ENCODE assay signal across 8 cellular contexts in the genomic region with DNA sequence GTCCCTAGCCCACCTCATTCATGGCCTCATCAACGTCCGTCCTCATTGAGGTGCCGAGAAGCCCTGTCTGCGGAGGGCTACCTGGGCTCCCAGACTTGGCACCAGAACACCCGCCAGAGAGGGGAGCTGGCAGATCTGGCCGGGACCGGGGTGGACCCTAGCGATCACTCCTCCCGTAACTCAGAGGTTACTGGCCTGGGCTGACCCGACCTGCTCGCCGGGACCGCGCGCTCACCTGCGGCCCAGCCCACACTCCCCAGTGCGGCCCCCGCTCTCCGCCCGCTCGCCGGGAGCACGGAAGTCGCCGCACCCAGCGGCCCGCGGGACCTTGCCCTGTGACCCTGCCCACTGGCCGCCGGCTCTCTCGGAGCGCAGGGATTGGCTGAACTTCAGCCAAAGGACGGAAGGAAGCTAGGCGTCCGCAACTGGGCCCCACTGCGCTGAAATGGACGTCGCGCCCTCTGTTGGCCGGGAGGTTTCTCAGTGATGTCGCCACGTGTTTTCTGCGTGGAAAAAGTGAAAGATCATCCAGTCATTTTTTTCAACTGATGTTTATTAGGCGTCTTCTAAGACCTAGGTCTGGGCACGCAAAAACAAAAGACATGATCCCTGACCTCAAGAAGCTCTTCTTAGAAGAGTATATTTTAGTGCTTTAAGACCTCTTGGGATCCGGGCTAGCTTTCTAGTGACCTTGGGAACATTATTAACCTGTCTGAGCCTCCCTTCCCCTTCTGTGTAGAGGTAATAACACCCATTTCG. TPM values are rescaled to one million over a fixed set of nuclear protein-coding genes. Genes with fewer than 3 reads are reported as not detected.
DNase-seq lines count a peak whose midpoint lies in the region; ATAC-seq lines count a peak whose summit lies in the region.

TSS of gene SMIM12 (minus strand) at position 308 of the 759 bp plus-strand sequence. CDS start 3,772 bp downstream, outside the sequence.

- H3K4me1 Mint-ChIP-seq in activated CD4-positive, alpha-beta T cell treated with anti-CD3 and anti-CD28 coated beads, Interleukin-2, amount 10 ng/mL, durations not matched to agents 7 days and 5 days, result peaks cover 60% of the 10 kb centered on the region

- peaks cover 19% of the 10 kb centered on the region for H3K36me3 ChIP-seq in BLaER1

- H3K27me3 Mint-ChIP-seq in activated CD4-positive, alpha-beta T cell treated with anti-CD3 and anti-CD28 coated beads, Interleukin-2, amount 10 ng/mL, durations not matched to agents 7 days and 5 days, result no peaks in the 10 kb centered on the region

- H3K9me3 ChIP-seq in BLaER1, result no peaks in the 10 kb centered on the region

- DNase-seq in GM19240 (ENCODE audit: insufficient read length, low spot score), result peak; percentile 95
- peak; percentile 83 to 96 for DNase-seq in NCI-H526 (lab: John Stamatoyannopoulos, UW)
- peak; percentile 91 for DNase-seq in activated CD4-positive, alpha-beta T cell treated with anti-CD3 and anti-CD28 coated beads, Interleukin-2, amount 10 ng/mL, durations not matched to agents 7 days and 5 days
- peak; percentile 78 for DNase-seq in cortex of kidney (lab: John Stamatoyannopoulos, UW)
- DNase-seq in left kidney (ENCODE audit: low read depth, low spot score), result peak; percentile 96
- peak; percentile 94 to 95 for DNase-seq in stimulated activated CD4-positive, alpha-beta T cell treated with anti-CD3 and anti-CD28 coated beads, Interleukin-2, amount 100 ng/mL, for 24 hours

- H3K4me3 ChIP-seq in BLaER1, result peak within 1 kb of the TSS; percentile 89

- H3K27ac ChIP-seq in BLaER1, result peak within 1 kb of the TSS; percentile 85

- peak within 1 kb of the TSS; percentile 97 for H3K4me3 Mint-ChIP-seq in activated CD4-positive, alpha-beta T cell treated with anti-CD3 and anti-CD28 coated beads, Interleukin-2, amount 10 ng/mL, durations not matched to agents 7 days and 5 days

- H3K36me3 Mint-ChIP-seq in activated CD4-positive, alpha-beta T cell treated with anti-CD3 and anti-CD28 coated beads, Interleukin-2, amount 10 ng/mL, durations not matched to agents 7 days and 5 days (ENCODE audit: low read depth), result peaks cover 13% of the 10 kb centered on the region

- H3K4me2 ChIP-seq in BLaER1, result peak within 1 kb of the TSS; percentile 94

- H3K27me3 ChIP-seq in BLaER1, result no peaks in the 10 kb centered on the region

- peak; percentile 95 for ATAC-seq in HG03460 (IDR thresholded peaks at IDR 0.05; ENCODE audit: unreplicated experiment)

- peak within 1 kb of the TSS; percentile 90 for H3K9ac ChIP-seq in BLaER1

- H4K20me1 ChIP-seq in BLaER1, result peaks cover 39% of the 10 kb centered on the region; the same call in 1 of the 2 replicates

- peak within 1 kb of the TSS; percentile 93 for H3K27ac Mint-ChIP-seq in activated CD4-positive, alpha-beta T cell treated with anti-CD3 and anti-CD28 coated beads, Interleukin-2, amount 10 ng/mL, durations not matched to agents 7 days and 5 days

- POLR2A ChIA-PET in activated CD4-positive, alpha-beta T cell treated with anti-CD3 and anti-CD28 coated beads, Interleukin-2, amount 10 ng/mL, durations not matched to agents 7 days and 5 days (lab: Charles Lee), result no interaction called here

- no peaks in the 10 kb centered on the region for H3K9me3 Mint-ChIP-seq in activated CD4-positive, alpha-beta T cell treated with anti-CD3 and anti-CD28 coated beads, Interleukin-2, amount 10 ng/mL, durations not matched to agents 7 days and 5 days

- CTCF ChIA-PET in activated CD4-positive, alpha-beta T cell treated with anti-CD3 and anti-CD28 coated beads, Interleukin-2, amount 10 ng/mL, durations not matched to agents 7 days and 5 days (lab: Charles Lee), result interaction anchor here (0.7 to 2.7 kb wide), 12 partner anchors 9 to 222 kb away, joined by 3 to 10 read pairs (median 4); partner anchors contain the start of gene TMEM35B

- H3K4me1 ChIP-seq in BLaER1, result peaks cover 23% of the 10 kb centered on the region

RNA-seq across cellular contexts. Expression of gene SMIM12, which starts in this region (rescaled TPM):
- total RNA-seq in activated CD4-positive, alpha-beta T cell treated with anti-CD3 and anti-CD28 coated beads, Interleukin-2, amount 10 ng/mL, durations not matched to agents 7 days and 5 days, result 10 to 100 TPM; 44.4 to 54.8 TPM

Comparison
In these comparisons a context has a peak if more than half of its experiments do, and no peak if none do; other contexts are left out.
1. Peak in every context shown above with its lines: DNase-seq, ATAC-seq, H3K4me3 ChIP-seq and H3K27ac ChIP-seq.